13 cellular contexts compared by ENCODE assay signal in genomic region chr3:114370537-114371174, GRCh38.
DNase-seq lines count a peak whose midpoint lies in the region; ATAC-seq, FAIRE-seq and TF ChIP-seq lines count a peak whose summit lies in the region.
"Had no signal": no experiment of that assay in that cellular context is flagged by ENCODE, and none has a peak within 500 bp of the region (broad histone marks: within the 10 kb centered on the region; RNA-seq: fewer than 3 reads in every experiment).

No MANE protein-coding gene starts in this region.

- H2BK5ac ChIP-seq in mesenchymal stem cell (ENCODE audit: low read depth, low read length, poor library complexity, severe bottlenecking) = no peak overlapping the region

- no peak overlapping the region for H4K91ac ChIP-seq in mesenchymal stem cell (ENCODE audit: low read length)

- H3K79me1 ChIP-seq in mesenchymal stem cell (replicated peaks; ENCODE audit: low read length, poor library complexity, severe bottlenecking) = peaks cover 13% of the 10 kb centered on the region

- no peak overlapping the region for H3K27ac Mint-ChIP-seq in HFFc6

- H3K27ac ChIP-seq in GM12878 (ENCODE audit: control insufficient read depth, insufficient read depth) (no peak overlapping the region), mesenchymal stem cell (ENCODE audit: low read length, poor library complexity, severe bottlenecking) (no peak overlapping the region), upper lobe of left lung (no peak overlapping the region)
- H3K27ac ChIP-seq: HL-60 had no signal

- POLR2A ChIA-PET in GM12878 (lab: Charles Lee) = interaction anchor here (0.6 to 0.9 kb wide), 2 partner anchors 42 to 46 kb away, joined by 3 read pairs; no protein-coding TSS in a partner anchor

- no peak overlapping the region for H3K4ac ChIP-seq in mesenchymal stem cell (ENCODE audit: low read depth in 1 of 2, low read length in 2 of 2)

- ATAC-seq in GM12878 (0 out of 3 replicates have a peak, but pooled peaks have one; percentile 28), HG02884 (IDR thresholded peaks at IDR 0.05; ENCODE audit: unreplicated experiment) (no peak), upper lobe of left lung (ENCODE audit: low FRiP score in 2 of 2) (no peak)

- H4K8ac ChIP-seq in mesenchymal stem cell (ENCODE audit: low read length) = no peak overlapping the region

- 16% methylated on average over 3 of the region's 3 CpGs for WGBS in GM12878 (ENCODE audit: insufficient coverage, insufficient replicate concordance, low lambda C conversion rate, missing lambda C conversion rate)
- 48% methylated on average over 2 of the region's 3 CpGs for WGBS in mesenchymal stem cell
- 39 to 91% methylated on average over 2 to 3 of the region's 3 CpGs for WGBS in upper lobe of left lung, 2 donors

- no peak for TF ChIP-seq RAD21 in GM12878 (IDR thresholded peaks at IDR 0.05; ENCODE audit: insufficient read depth, low read depth, low read length)

- TF ChIP-seq EP300 in GM12878 (IDR thresholded peaks at IDR 0.05; ENCODE audit: borderline replicate concordance in 1 of 2, control insufficient read depth in 1 of 2, low read depth in 2 of 2, low read length in 2 of 2) (no peak), upper lobe of left lung (IDR thresholded peaks at IDR 0.05) (no peak)

- in situ Hi-C loops in GM12878 (cut with MboI) = no loop called here

- H3K36me3 Mint-ChIP-seq in HFFc6 (ENCODE audit: low read depth) = no peaks in the 10 kb centered on the region

- intact Hi-C loops in GM12878 (cut with micrococcal nuclease; ENCODE audit: unreplicated experiment) = no loop called here

- no peak overlapping the region for H2AK5ac ChIP-seq in mesenchymal stem cell (ENCODE audit: low read length, severe bottlenecking)

- H3K4me3 Mint-ChIP-seq in HFFc6 = no peak overlapping the region

- TF ChIP-seq POLR2A in GM12878 (IDR thresholded peaks at IDR 0.05; ENCODE audit: low read depth, low read length) (no peak), upper lobe of left lung (IDR thresholded peaks at IDR 0.05) (no peak)

- CTCF ChIA-PET in GM12878 (lab: Yijun Ruan, JAX) = interaction anchor here (0.5 to 1.4 kb wide), 5 partner anchors 8 to 220 kb away, joined by 3 to 4 read pairs (median 3); no protein-coding TSS in a partner anchor

- no peak overlapping the region for H2BK15ac ChIP-seq in mesenchymal stem cell (ENCODE audit: low read depth, poor library complexity, severe bottlenecking)

- no peaks in the 10 kb centered on the region for H3K4me1 ChIP-seq in GM12878 (ENCODE audit: control insufficient read depth, insufficient read depth, low read length)
- H3K4me1 ChIP-seq in mesenchymal stem cell (ENCODE audit: control insufficient read depth, insufficient read depth, low read depth, low read length) = no peaks in the 10 kb centered on the region
- H3K4me1 ChIP-seq in upper lobe of left lung = peaks cover 0 to 3% (median under 1%) of the 10 kb centered on the region in 4 donors

- DNase-seq in ELR (ENCODE audit: low read depth) (peak; percentile 7), HFFc6 (no peak), GM12878 (ENCODE audit: low read depth, low spot score) (no peak), kidney epithelial cell (ENCODE audit: low read depth) (no peak), mesenchymal stem cell (no peak), kidney glomerular epithelial cell (lab: John Stamatoyannopoulos, UW) (no peak), upper lobe of left lung (no peak)
- DNase-seq: aorta; effector CD8-positive, alpha-beta T cell; occipital lobe had no signal

- H2BK120ac ChIP-seq in mesenchymal stem cell (ENCODE audit: low read depth, low read length) = no peak overlapping the region

- no peak overlapping the region for H3K18ac ChIP-seq in mesenchymal stem cell (ENCODE audit: low read depth in 1 of 2, low read length in 2 of 2)

- H3K4me3 ChIP-seq in GM12878 (no peak overlapping the region), kidney epithelial cell (ENCODE audit: low read depth, low read length) (no peak overlapping the region), mesenchymal stem cell (ENCODE audit: insufficient read depth in 1 of 2, low read depth in 1 of 2, low read length in 2 of 2) (no peak overlapping the region), upper lobe of left lung (no peak overlapping the region)
- H3K4me3 ChIP-seq: smooth muscle cell had no signal

- no TSS peak for BruUV-seq in GM12878 (replicated peaks; lab: Mats Ljungman, UMichigan)

- no peaks in the 10 kb centered on the region for H3K79me2 ChIP-seq in GM12878 (ENCODE audit: control insufficient read depth, insufficient read depth, low read length)

- TF ChIP-seq CTCF in HFFc6 (IDR thresholded peaks at IDR 0.05) = peak; percentile 50
- TF ChIP-seq CTCF in GM12878 (IDR thresholded peaks at IDR 0.05 in 2 of 3, conservative IDR thresholded peaks at IDR 0.05 in 1 of 3; ENCODE audit: control insufficient read depth in 2 of 3, extremely low read depth in 1 of 3, insufficient read depth in 1 of 3, low read depth in 3 of 3, low read length in 3 of 3) = peak in 2 of 3 experiments; percentile 20 to 21; a peak in 1 of 6 replicates
- peak; percentile 10 for TF ChIP-seq CTCF in kidney epithelial cell (IDR thresholded peaks at IDR 0.05; ENCODE audit: insufficient read depth, low read length, poor library complexity, severe bottlenecking)
- no peak for TF ChIP-seq CTCF in upper lobe of left lung (IDR thresholded peaks at IDR 0.05)

- H2BK12ac ChIP-seq in mesenchymal stem cell (ENCODE audit: low read length in 2 of 2) = no peak overlapping the region

- no peak overlapping the region for H3K4me2 ChIP-seq in GM12878 (ENCODE audit: control insufficient read depth, insufficient read depth)
- no peak overlapping the region for H3K4me2 ChIP-seq in mesenchymal stem cell (ENCODE audit: low read length, poor library complexity, severe bottlenecking)
- H3K4me2 ChIP-seq: smooth muscle cell had no signal

- no peaks in the 10 kb centered on the region for H3K27me3 Mint-ChIP-seq in HFFc6 (ENCODE audit: insufficient read depth)

- H3K27me3 ChIP-seq in GM12878 (replicated peaks in 1 of 2; ENCODE audit: control insufficient read depth in 2 of 2, insufficient read depth in 2 of 2, low read length in 1 of 2) = no peaks in the 10 kb centered on the region
- H3K27me3 ChIP-seq in kidney epithelial cell (ENCODE audit: control insufficient read depth, insufficient read depth, low read length) = no peaks in the 10 kb centered on the region
- no peaks in the 10 kb centered on the region for H3K27me3 ChIP-seq in mesenchymal stem cell (ENCODE audit: control insufficient read depth in 1 of 2, insufficient read depth in 1 of 2, low read length in 2 of 2)
- no peaks in the 10 kb centered on the region for H3K27me3 ChIP-seq in upper lobe of left lung

- peak; percentile 52 for FAIRE-seq in GM12878 (lab: Jason Lieb, UNC)

- H2AFZ ChIP-seq in GM12878 (ENCODE audit: control insufficient read depth, low read depth, low read length) (no peak overlapping the region), mesenchymal stem cell (ENCODE audit: low read depth, low read length) (no peak overlapping the region)

- H3K14ac ChIP-seq in mesenchymal stem cell (ENCODE audit: low read length in 2 of 2) = no peak overlapping the region

- H3K36me3 ChIP-seq in GM12878 (ENCODE audit: control insufficient read depth in 2 of 2, insufficient read depth in 2 of 2, low read length in 1 of 2) (0 out of 4 replicates have a peak, but pooled peaks cover 0 to 7% of the 10 kb centered on the region in 2 experiments), kidney epithelial cell (ENCODE audit: control insufficient read depth, insufficient read depth, low read length) (no peaks in the 10 kb centered on the region), mesenchymal stem cell (ENCODE audit: control insufficient read depth in 1 of 2, insufficient read depth in 2 of 2, low read depth in 1 of 2, low read length in 2 of 2) (peaks cover 4 to 25% of the 10 kb centered on the region in 2 experiments), upper lobe of left lung (no peaks in the 10 kb centered on the region)

- H3K4me1 Mint-ChIP-seq in HFFc6 (ENCODE audit: low read depth) = peaks cover 15% of the 10 kb centered on the region

- H4K20me1 ChIP-seq in GM12878 (ENCODE audit: control insufficient read depth, insufficient read depth) = no peaks in the 10 kb centered on the region

- no peak overlapping the region for H3K9ac ChIP-seq in GM12878 (ENCODE audit: control insufficient read depth, insufficient read depth, low read length)
- H3K9ac ChIP-seq in mesenchymal stem cell (ENCODE audit: low read length) = no peak overlapping the region

- RAD21 ChIA-PET in GM12878 (lab: Charles Lee; ENCODE audit: unreplicated experiment) = no interaction called here

- no peak overlapping the region for H3K23ac ChIP-seq in mesenchymal stem cell (ENCODE audit: low read length in 2 of 2)

- no peaks in the 10 kb centered on the region for H3K9me3 Mint-ChIP-seq in HFFc6

- SMC1A ChIA-PET in GM12878 (lab: Charles Lee; ENCODE audit: uncharacterized antibody, unreplicated experiment) = interaction anchor here (0.9 to 1.0 kb wide), 2 partner anchors 20 to 79 kb away, joined by 3 to 5 read pairs; no protein-coding TSS in a partner anchor

- H3K9me3 ChIP-seq in GM12878 (replicated peaks; ENCODE audit: control insufficient read depth, insufficient read depth, low read length) (no peaks in the 10 kb centered on the region), mesenchymal stem cell (ENCODE audit: control insufficient read depth, low read length) (no peaks in the 10 kb centered on the region), upper lobe of left lung (no peaks in the 10 kb centered on the region)

TF ChIP-seq in GM12878, 131 proteins besides CTCF, POLR2A, EP300 and RAD21 (continues in another document):
- TF ChIP-seq ZBTB11 (CRISPR knock-in tag; IDR thresholded peaks at IDR 0.05) = no peak

Comparison
In these comparisons a context has a peak if more than half of its experiments do, and no peak if none do; other contexts are left out.
1. CTCF ChIP-seq: peak in HFFc6 (single experiment), GM12878 (2 of 3) and kidney epithelial cell (single experiment); none in upper lobe of left lung (0 of 6).